ENCODE assay signal across 19 cellular contexts in the genomic region with DNA sequence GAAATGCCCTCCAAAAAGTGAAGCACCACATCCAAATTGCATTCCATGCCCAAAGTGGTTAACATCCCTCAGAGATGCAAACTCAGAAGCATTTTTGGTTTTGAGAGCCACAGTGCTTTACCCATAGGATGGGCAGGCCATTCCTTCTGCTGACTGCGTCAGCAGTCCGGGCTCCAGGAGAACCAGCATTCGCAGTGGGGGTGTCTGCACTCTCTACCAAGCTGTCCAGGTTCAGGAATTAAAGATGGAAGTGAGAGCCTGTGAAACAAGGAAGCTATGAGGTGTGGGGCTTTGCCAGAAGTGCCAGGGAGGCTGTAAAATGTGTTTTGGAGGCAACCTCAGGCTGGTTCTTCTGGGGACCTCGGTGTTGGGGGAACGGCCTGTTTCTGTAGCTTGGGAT.
"Had no signal": no experiment of that assay in that cellular context is flagged by ENCODE, and none has a peak within 500 bp of the region (broad histone marks: within the 10 kb centered on the region; RNA-seq: fewer than 3 reads in every experiment).

No MANE protein-coding gene starts in this region.

- H3K27ac Mint-ChIP-seq: dendritic cell treated with granulocyte-macrophage colony-stimulating factor and Interleukin-4, amounts not matched to agents 40 ng/mL and 50 ng/mL, for 4 days; endodermal cell; memory B cell; nephron had no signal

- H3K9me3 Mint-ChIP-seq: dendritic cell treated with granulocyte-macrophage colony-stimulating factor and Interleukin-4, amounts not matched to agents 40 ng/mL and 50 ng/mL, for 4 days; memory B cell had no signal

- H3K27me3 Mint-ChIP-seq: memory B cell had no signal

- H3K36me3 Mint-ChIP-seq: memory B cell had no signal

- H3K9me3 ChIP-seq: left ventricle myocardium inferior, lower lobe of right lung, right atrium auricular region, suprapubic skin, thyroid gland, upper lobe of left lung, uterus had no signal

- H3K4me1 ChIP-seq: foreskin keratinocyte, lower lobe of right lung, thyroid gland had no signal

- DNase-seq: endodermal cell; erythroblast; foreskin keratinocyte; left cardiac atrium; left ventricle myocardium inferior; lower lobe of right lung; midbrain; small intestine; stimulated activated CD4-positive, alpha-beta T cell treated with anti-CD3 and anti-CD28 coated beads, Interleukin-12 subunit alpha, Interleukin-12 subunit beta, amount 100 ng/mL, for 4 hours; stimulated activated naive CD4-positive, alpha-beta T cell treated with Interleukin-2 at 50 U/mL for 16 hours; thyroid gland; upper lobe of left lung; uterus had no signal

- H3K27ac ChIP-seq: foreskin keratinocyte, hepatocyte, left ventricle myocardium inferior, lower lobe of right lung, right atrium auricular region, suprapubic skin, thyroid gland, upper lobe of left lung, uterus had no signal

- H3K4me3 Mint-ChIP-seq: dendritic cell treated with granulocyte-macrophage colony-stimulating factor and Interleukin-4, amounts not matched to agents 40 ng/mL and 50 ng/mL, for 4 days; endodermal cell; memory B cell; nephron had no signal

- ATAC-seq: foreskin keratinocyte, left cardiac atrium, lower lobe of right lung had no signal

- H3K36me3 ChIP-seq: left ventricle myocardium inferior, lower lobe of right lung, right atrium auricular region, suprapubic skin, thyroid gland, upper lobe of left lung, uterus had no signal

- H3K4me1 Mint-ChIP-seq: memory B cell had no signal

- H3K27me3 ChIP-seq: foreskin keratinocyte, hepatocyte, right atrium auricular region, suprapubic skin, thyroid gland, upper lobe of left lung, uterus had no signal

- H3K4me3 ChIP-seq: hepatocyte, left ventricle myocardium inferior, lower lobe of right lung, right atrium auricular region, suprapubic skin, thyroid gland, upper lobe of left lung, uterus had no signal
